ENCODE assay signal across 1 cellular context in genomic region chr4:42361475-42361874, GRCh38.
TF ChIP-seq lines count a peak whose summit lies in the region.

No MANE protein-coding gene starts in this region.

TF ChIP-seq in GM23338, 12 proteins besides CTCF, POLR2A, EP300 and RAD21 (continued from another document):
- no peak for TF ChIP-seq ZNF114 (CRISPR knock-in tag; IDR thresholded peaks at IDR 0.05)
- TF ChIP-seq CREB1 (CRISPR knock-in tag; IDR thresholded peaks at IDR 0.05; ENCODE audit: low read depth) = no peak
- TF ChIP-seq POLR2AphosphoS5 (IDR thresholded peaks at IDR 0.05; ENCODE audit: low read depth) = no peak
- no peak for TF ChIP-seq ETS1 (IDR thresholded peaks at IDR 0.05)
- TF ChIP-seq JUNB (IDR thresholded peaks at IDR 0.05; ENCODE audit: unreplicated experiment) = no peak
- no peak for TF ChIP-seq EZH2phosphoT487 (IDR thresholded peaks at IDR 0.05; ENCODE audit: unreplicated experiment)
- no peak for TF ChIP-seq STAT1 (IDR thresholded peaks at IDR 0.05; ENCODE audit: unreplicated experiment)
